ENCODE assay signal across 16 cellular contexts in genomic region chr22:37684803-37685615, GRCh38. TPM values are rescaled to one million over a fixed set of nuclear protein-coding genes. Genes with fewer than 3 reads are reported as not detected.
A peak's percentile ranks its signal among the peaks of the same experiment; 100 is the strongest.
DNase-seq lines count a peak whose midpoint lies in the region; ATAC-seq and TF ChIP-seq lines count a peak whose summit lies in the region.
"Had no signal": no experiment of that assay in that cellular context is flagged by ENCODE, and none has a peak within 500 bp of the region (broad histone marks: within the 10 kb centered on the region; RNA-seq: fewer than 3 reads in every experiment).

No MANE protein-coding gene starts in this region.

- TF ChIP-seq CTCF in DOHH2 (IDR thresholded peaks at IDR 0.05; ENCODE audit: low read depth, low read length, poor library complexity, severe bottlenecking): no peak
- no peak for TF ChIP-seq CTCF in neural crest cell (conservative IDR thresholded peaks at IDR 0.05)

- peaks cover 3% of the 10 kb centered on the region for H3K36me3 Mint-ChIP-seq in neural crest cell (ENCODE audit: low read depth)

- no peaks in the 10 kb centered on the region for H3K27me3 ChIP-seq in DOHH2 (ENCODE audit: control insufficient read depth, low read length)

- peaks cover 4% of the 10 kb centered on the region for H3F3A ChIP-seq in DOHH2 (ENCODE audit: control insufficient read depth, insufficient read depth)

- peak overlapping the region; percentile 79 for H3K4me2 ChIP-seq in DOHH2 (ENCODE audit: low read length)

- H3K27me3 Mint-ChIP-seq in neural crest cell (ENCODE audit: low read depth): no peaks in the 10 kb centered on the region

- peaks cover 28% of the 10 kb centered on the region for H3K4me1 ChIP-seq in DOHH2 (ENCODE audit: control insufficient read depth, low read length)

- H3K9ac ChIP-seq in SK-N-MC (ENCODE audit: insufficient read length): no peak overlapping the region

- no peaks in the 10 kb centered on the region for H4K20me1 ChIP-seq in DOHH2 (ENCODE audit: control insufficient read depth, insufficient read depth, low read depth, low read length)

- H3K4me3 Mint-ChIP-seq in neural crest cell: peak overlapping the region; percentile 97

- DNase-seq in SK-N-MC (ENCODE audit: low read depth, low spot score) (no peak), epithelial cell of prostate (ENCODE audit: low read depth, low spot score) (no peak), neural crest cell (ENCODE audit: low read depth, low spot score) (no peak), GM19238 (ENCODE audit: insufficient read length, low spot score) (no peak), COR-L47 (lab: John Stamatoyannopoulos, UW) (no peak), NCI-H2196 (lab: John Stamatoyannopoulos, UW; ENCODE audit: unreplicated experiment) (no peak)
- DNase-seq: activated T-cell treated with anti-CD3 and anti-CD28 coated beads, Interleukin-2, amount 50 U/mL, for 1 hour; C1 segment of cervical spinal cord; NCI-H2029; NCI-H82; stimulated activated CD4-positive, alpha-beta T cell treated with anti-CD3 and anti-CD28 coated beads, Interleukin-2, amount 100 ng/mL, for 48 hours; stimulated activated naive CD8-positive, alpha-beta T cell treated with anti-CD3 and anti-CD28 coated beads, Interleukin-15, Interleukin-2, amounts not matched to agents 100 U/mL and 50 U/mL, for 24 hours had no signal

- no peaks in the 10 kb centered on the region for H3K9me2 ChIP-seq in DOHH2 (replicated peaks; ENCODE audit: control insufficient read depth, low read length)

- H3K9me3 ChIP-seq in DOHH2 (ENCODE audit: control insufficient read depth, insufficient read depth, low read length): no peaks in the 10 kb centered on the region
- no peaks in the 10 kb centered on the region for H3K9me3 ChIP-seq in SK-N-MC (ENCODE audit: low read depth, low read length)

- ATAC-seq in GM18520 (IDR thresholded peaks at IDR 0.05; ENCODE audit: unreplicated experiment): no peak
- ATAC-seq: SK-N-SH treated with all-trans-retinoic acid at 6 μM for 48 hours; stimulated activated naive CD8-positive, alpha-beta T cell treated with anti-CD3 and anti-CD28 coated beads, Interleukin-15, Interleukin-2, amounts not matched to agents 100 U/mL and 50 U/mL, for 24 hours had no signal

- H3K4me3 ChIP-seq in DOHH2 (ENCODE audit: low read length) (no peak overlapping the region), SK-N-MC (no peak overlapping the region)
- H3K4me3 ChIP-seq: lung had no signal

- H3K9me3 Mint-ChIP-seq in neural crest cell: no peaks in the 10 kb centered on the region

- H3K36me3 ChIP-seq in DOHH2 (ENCODE audit: control insufficient read depth, low read length): peaks cover 28% of the 10 kb centered on the region
- peaks cover 17% of the 10 kb centered on the region; the same call in 1 of the 2 replicates for H3K36me3 ChIP-seq in SK-N-MC (ENCODE audit: insufficient read depth, low read length)

- no peak overlapping the region for H3K27ac Mint-ChIP-seq in neural crest cell (ENCODE audit: unreplicated experiment)

- no peak overlapping the region for H3K27ac ChIP-seq in DOHH2 (ENCODE audit: low read depth, low read length)
- peak overlapping the region; percentile 30; the same call in 1 of the 2 replicates for H3K27ac ChIP-seq in SK-N-MC
- H3K27ac ChIP-seq in epithelial cell of prostate: peak overlapping the region; percentile 74

- peaks cover 30% of the 10 kb centered on the region for H3K79me2 ChIP-seq in DOHH2 (ENCODE audit: control insufficient read depth, low read length)

- H3K4me1 Mint-ChIP-seq in neural crest cell: peaks cover 26% of the 10 kb centered on the region

RNA-seq across cellular contexts. Expression of gene NOL12, which starts 1.1 kb away (rescaled TPM):
- 43.3 and 44.5 TPM in 2 replicates for total RNA-seq in neural crest cell

RNA-seq across cellular contexts. Expression of gene LGALS1, which starts 9.6 kb away (rescaled TPM):
- 16.1 and 21.0 TPM in 2 replicates for total RNA-seq in neural crest cell

RNA-seq across cellular contexts. Expression of gene TRIOBP, which starts 11.8 kb away (rescaled TPM):
- total RNA-seq in neural crest cell: 45.8 and 53.2 TPM in 2 replicates

RNA-seq across cellular contexts. Expression of gene PDXP, which starts 26.5 kb away (rescaled TPM):
- total RNA-seq in neural crest cell: 51.5 and 55.3 TPM in 2 replicates

RNA-seq across cellular contexts. Expression of gene SH3BP1, which starts 45.5 kb away (rescaled TPM):
- total RNA-seq in neural crest cell: 36.4 and 36.6 TPM in 2 replicates
